ENCODE assay signal across 24 cellular contexts in the genomic region with DNA sequence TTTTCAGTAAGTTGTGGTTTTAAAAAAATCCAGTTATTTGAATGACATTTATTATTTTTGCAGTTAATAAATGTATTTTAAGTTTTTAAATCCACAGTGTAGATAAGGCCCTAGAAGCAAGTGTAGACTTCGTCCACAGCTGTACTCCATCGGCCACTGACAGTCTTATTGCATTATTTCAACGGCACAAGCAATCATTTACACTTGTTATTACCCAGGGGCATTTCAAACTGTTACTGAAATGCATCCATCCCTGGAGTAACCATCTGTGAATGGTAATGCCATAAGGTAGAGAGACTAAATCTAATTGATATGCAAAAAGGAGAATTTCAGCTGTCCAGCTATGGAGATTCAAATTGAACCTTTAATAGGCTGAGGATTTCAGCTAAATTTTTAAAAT. TPM values are rescaled to one million over a fixed set of nuclear protein-coding genes. Genes with fewer than 3 reads are reported as not detected.
DNase-seq lines count a peak whose midpoint lies in the region; ATAC-seq, FAIRE-seq and TF ChIP-seq lines count a peak whose summit lies in the region.
"Had no signal": no experiment of that assay in that cellular context is flagged by ENCODE, and none has a peak within 500 bp of the region (broad histone marks: within the 10 kb centered on the region; RNA-seq: fewer than 3 reads in every experiment).

No MANE protein-coding gene starts in this region.

- no peak for TF ChIP-seq EP300 in K562 (IDR thresholded peaks at IDR 0.05; ENCODE audit: low read length)

- H3K4me2 ChIP-seq in K562 (ENCODE audit: insufficient read depth, low read length): no peak overlapping the region
- H3K4me2 ChIP-seq in MM.1S (ENCODE audit: low read depth, low read length): no peak overlapping the region

- ATAC-seq in K562 (no peak), HG02610 (IDR thresholded peaks at IDR 0.05; ENCODE audit: unreplicated experiment) (no peak), HG02798 (IDR thresholded peaks at IDR 0.05; ENCODE audit: poor library complexity, unreplicated experiment) (no peak)
- ATAC-seq: T-helper 17 cell had no signal

- H2AFZ ChIP-seq in K562 (ENCODE audit: low read depth, low read length): no peak overlapping the region
- no peak overlapping the region for H2AFZ ChIP-seq in MM.1S (ENCODE audit: low read length)

- H3K36me3 ChIP-seq in K562 (ENCODE audit: control insufficient read depth, insufficient read depth, low read length) (no peaks in the 10 kb centered on the region), MM.1S (replicated peaks; ENCODE audit: insufficient read depth, low read length) (no peaks in the 10 kb centered on the region)

- WGBS in K562 (ENCODE audit: insufficient coverage, low coverage, missing lambda C conversion rate): 73% methylated on average over 3 of the region's 3 CpGs

- H3K79me2 ChIP-seq in K562 (ENCODE audit: control insufficient read depth, insufficient read depth, low read length) (no peaks in the 10 kb centered on the region), MM.1S (ENCODE audit: low read length) (no peaks in the 10 kb centered on the region)

- DNase-seq in D721Med (ENCODE audit: insufficient read length, low spot score) (no peak), NCI-H1694 treated with DMSO at 0.1 percent for 48 hours (lab: John Stamatoyannopoulos, UW) (peak; percentile 96), NCI-H526 treated with DMSO at 0.1 percent for 48 hours (lab: John Stamatoyannopoulos, UW) (peak; percentile 32), K562 (ENCODE audit: extremely low read depth in 1 of 4, low spot score in 3 of 4) (no peak), NCI-H345 (lab: John Stamatoyannopoulos, UW) (no peak), MM.1S (no peak)
- DNase-seq: AML-193, DND-41, HCEC 1CT, IMR-90, Kasumi-1, MG63, NCI-H1092 treated with DMSO at 0.1 percent for 48 hours, NCI-H2107, NCI-H226, NCI-H774, SHP77, T-helper 17 cell had no signal

- TF ChIP-seq POLR2A in K562 (conservative IDR thresholded peaks at IDR 0.05): no peak

- H3K9me3 ChIP-seq in K562 (replicated peaks; ENCODE audit: control insufficient read depth, insufficient read depth, low read depth, low read length): no peaks in the 10 kb centered on the region
- no peaks in the 10 kb centered on the region for H3K9me3 ChIP-seq in MM.1S (replicated peaks; ENCODE audit: insufficient read depth, low read length)
- H3K9me3 ChIP-seq: MG63 had no signal

- H3F3A ChIP-seq in MM.1S (ENCODE audit: insufficient read depth, low read length): no peaks in the 10 kb centered on the region

- peak; percentile 38 for FAIRE-seq in D721Med (lab: Jason Lieb, UNC)
- peak; percentile 6 for FAIRE-seq in K562 (lab: Jason Lieb, UNC)
- FAIRE-seq: G401.6 had no signal

- H3K4me3 ChIP-seq in K562 (no peak overlapping the region), MM.1S (ENCODE audit: low read length) (no peak overlapping the region)
- H3K4me3 ChIP-seq: MG63 had no signal

- intact Hi-C loops in K562 (cut with micrococcal nuclease): no loop called here

- no peaks in the 10 kb centered on the region for H3K9me1 ChIP-seq in K562 (ENCODE audit: control insufficient read depth, insufficient read depth, low read length)

- no TSS peak for BruUV-seq in K562 (replicated peaks; lab: Mats Ljungman, UMichigan)

- TF ChIP-seq RAD21 in K562 (CRISPR knock-in tag; conservative IDR thresholded peaks at IDR 0.05 in 1 of 2, IDR thresholded peaks at IDR 0.05 in 1 of 2): no peak

- H4K20me1 ChIP-seq in K562 (replicated peaks; ENCODE audit: control insufficient read depth, insufficient read depth, low read length) (no peaks in the 10 kb centered on the region), MM.1S (ENCODE audit: insufficient read depth, low read length) (no peaks in the 10 kb centered on the region)

- in situ Hi-C loops in K562 (cut with MboI): no loop called here

- no peak overlapping the region for H3K9ac ChIP-seq in K562 (ENCODE audit: insufficient read depth in 1 of 2, low read depth in 2 of 2, low read length in 2 of 2)
- no peak overlapping the region for H3K9ac ChIP-seq in MM.1S (ENCODE audit: low read length)

- CTCF ChIA-PET in K562 (lab: Yijun Ruan, JAX; ENCODE audit: low intra/inter-chr PET ratio): no interaction called here

- H3K27me3 ChIP-seq in K562 (ENCODE audit: control insufficient read depth in 2 of 2, insufficient read depth in 2 of 2, low read length in 2 of 2) (no peaks in the 10 kb centered on the region), MM.1S (replicated peaks; ENCODE audit: insufficient read depth, low read length) (no peaks in the 10 kb centered on the region)
- H3K27me3 ChIP-seq: MG63 had no signal

- H3K9me2 ChIP-seq in MM.1S (replicated peaks; ENCODE audit: insufficient read depth, low read length): no peaks in the 10 kb centered on the region

- TF ChIP-seq CTCF in D721Med (IDR thresholded peaks at IDR 0.05; ENCODE audit: insufficient read depth, missing control alignments): no peak
- no peak for TF ChIP-seq CTCF in K562 (IDR thresholded peaks at IDR 0.05 in 2 of 3, conservative IDR thresholded peaks at IDR 0.05 in 1 of 3; ENCODE audit: insufficient read depth in 2 of 3, low read depth in 1 of 3, low read length in 3 of 3)
- TF ChIP-seq CTCF in MM.1S (IDR thresholded peaks at IDR 0.05; ENCODE audit: low read length): no peak

- H3K27ac ChIP-seq in K562 (ENCODE audit: extremely low read depth, low read depth, low read length) (no peak overlapping the region), MM.1S (ENCODE audit: low read length) (no peak overlapping the region)
- H3K27ac ChIP-seq: 22Rv1, C4-2B, HL-60 had no signal

- POLR2A ChIA-PET in K562 (lab: Yijun Ruan, JAX): interaction anchor here (2.1 kb wide), 1 partner anchor 8 kb away, joined by 6 read pairs; no protein-coding TSS in a partner anchor

- H3K4me1 ChIP-seq in K562 (replicated peaks in 1 of 2; ENCODE audit: control insufficient read depth in 2 of 2, insufficient read depth in 2 of 2, low read length in 2 of 2) (peaks cover 0 to 10% of the 10 kb centered on the region in 2 experiments; a peak in 3 of 5 replicates), MM.1S (ENCODE audit: low read length) (no peaks in the 10 kb centered on the region)

TF ChIP-seq in K562, 482 proteins besides CTCF, POLR2A, EP300 and RAD21 (continues in another document):
- no peak for TF ChIP-seq IFI16 (CRISPR knock-in tag; IDR thresholded peaks at IDR 0.05)
- TF ChIP-seq CBFA2T3 (IDR thresholded peaks at IDR 0.05): no peak
- TF ChIP-seq, protein P1, sequence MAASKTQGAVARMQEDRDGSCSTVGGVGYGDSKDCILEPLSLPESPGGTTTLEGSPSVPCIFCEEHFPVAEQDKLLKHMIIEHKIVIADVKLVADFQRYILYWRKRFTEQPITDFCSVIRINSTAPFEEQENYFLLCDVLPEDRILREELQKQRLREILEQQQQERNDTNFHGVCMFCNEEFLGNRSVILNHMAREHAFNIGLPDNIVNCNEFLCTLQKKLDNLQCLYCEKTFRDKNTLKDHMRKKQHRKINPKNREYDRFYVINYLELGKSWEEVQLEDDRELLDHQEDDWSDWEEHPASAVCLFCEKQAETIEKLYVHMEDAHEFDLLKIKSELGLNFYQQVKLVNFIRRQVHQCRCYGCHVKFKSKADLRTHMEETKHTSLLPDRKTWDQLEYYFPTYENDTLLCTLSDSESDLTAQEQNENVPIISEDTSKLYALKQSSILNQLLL (CRISPR knock-in tag; IDR thresholded peaks at IDR 0.05; ENCODE audit: borderline replicate concordance): no peak
- TF ChIP-seq, protein P2, sequence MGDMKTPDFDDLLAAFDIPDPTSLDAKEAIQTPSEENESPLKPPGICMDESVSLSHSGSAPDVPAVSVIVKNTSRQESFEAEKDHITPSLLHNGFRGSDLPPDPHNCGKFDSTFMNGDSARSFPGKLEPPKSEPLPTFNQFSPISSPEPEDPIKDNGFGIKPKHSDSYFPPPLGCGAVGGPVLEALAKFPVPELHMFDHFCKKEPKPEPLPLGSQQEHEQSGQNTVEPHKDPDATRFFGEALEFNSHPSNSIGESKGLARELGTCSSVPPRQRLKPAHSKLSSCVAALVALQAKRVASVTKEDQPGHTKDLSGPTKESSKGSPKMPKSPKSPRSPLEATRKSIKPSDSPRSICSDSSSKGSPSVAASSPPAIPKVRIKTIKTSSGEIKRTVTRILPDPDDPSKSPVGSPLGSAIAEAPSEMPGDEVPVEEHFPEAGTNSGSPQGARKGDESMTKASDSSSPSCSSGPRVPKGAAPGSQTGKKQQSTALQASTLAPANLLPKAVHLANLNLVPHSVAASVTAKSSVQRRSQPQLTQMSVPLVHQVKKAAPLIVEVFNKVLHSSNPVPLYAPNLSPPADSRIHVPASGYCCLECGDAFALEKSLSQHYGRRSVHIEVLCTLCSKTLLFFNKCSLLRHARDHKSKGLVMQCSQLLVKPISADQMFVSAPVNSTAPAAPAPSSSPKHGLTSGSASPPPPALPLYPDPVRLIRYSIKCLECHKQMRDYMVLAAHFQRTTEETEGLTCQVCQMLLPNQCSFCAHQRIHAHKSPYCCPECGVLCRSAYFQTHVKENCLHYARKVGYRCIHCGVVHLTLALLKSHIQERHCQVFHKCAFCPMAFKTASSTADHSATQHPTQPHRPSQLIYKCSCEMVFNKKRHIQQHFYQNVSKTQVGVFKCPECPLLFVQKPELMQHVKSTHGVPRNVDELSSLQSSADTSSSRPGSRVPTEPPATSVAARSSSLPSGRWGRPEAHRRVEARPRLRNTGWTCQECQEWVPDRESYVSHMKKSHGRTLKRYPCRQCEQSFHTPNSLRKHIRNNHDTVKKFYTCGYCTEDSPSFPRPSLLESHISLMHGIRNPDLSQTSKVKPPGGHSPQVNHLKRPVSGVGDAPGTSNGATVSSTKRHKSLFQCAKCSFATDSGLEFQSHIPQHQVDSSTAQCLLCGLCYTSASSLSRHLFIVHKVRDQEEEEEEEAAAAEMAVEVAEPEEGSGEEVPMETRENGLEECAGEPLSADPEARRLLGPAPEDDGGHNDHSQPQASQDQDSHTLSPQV (IDR thresholded peaks at IDR 0.05): no peak
- TF ChIP-seq HIVEP1 (CRISPR knock-in tag; IDR thresholded peaks at IDR 0.05): no peak

RNA-seq across cellular contexts. Expression of a gene that starts 48.4 kb away (rescaled TPM):
- total RNA-seq in K562 (2011; cell fraction: chromatin; rRNA removed; ENCODE audit: low replicate concordance): 21.9 and 35.1 TPM in 2 replicates
- 13.2 and 13.5 TPM in 2 replicates for total RNA-seq in K562 (2011; cell fraction: nucleolus; rRNA removed)
- total RNA-seq in K562 (2011; cell fraction: nucleoplasm; rRNA removed): 26.3 and 35.4 TPM in 2 replicates
- total RNA-seq in K562 (2014; rRNA removed): 12.5 and 14.1 TPM in 2 replicates
- 11.6 and 11.9 TPM in 2 replicates for total RNA-seq in K562 (2014; rRNA removed; fragmentation: Illumina TruSeq; extraction: Trizol)
- total RNA-seq in K562 (2015; rRNA removed; fragmentation: Illumina TruSeq; extraction: Trizol): 13.8 and 14.1 TPM in 2 replicates
- total RNA-seq in K562 (2021): 21.1 and 23.2 TPM in 2 replicates
- polyA plus RNA-seq in K562 (2011; rRNA removed): 10.4 and 13.7 TPM in 2 replicates
- polyA plus RNA-seq in K562 (2011; cell fraction: cytosol; rRNA removed): 7.8 and 8.1 TPM in 2 replicates
- 25.6 and 29.5 TPM in 2 replicates for polyA plus RNA-seq in K562 (2011; cell fraction: nucleus; rRNA removed)
- polyA plus RNA-seq in K562 (2012): 17.2 and 19.2 TPM in 2 replicates
- 16.7 and 17.8 TPM in 2 replicates for polyA plus RNA-seq in K562 (2014; fragmentation: Illumina TruSeq; extraction: Trizol)
- 1 to 10 TPM; 3.5 to 3.7 TPM for polyA plus RNA-seq in K562 (2014; fragmentation: Nextera tagmentation; extraction: Ambion mirVana)
- polyA plus RNA-seq in K562 (2014; rRNA removed): 14.7 and 16.1 TPM in 2 replicates
- 11.3 and 19.4 TPM in 2 replicates for polyA minus RNA-seq in K562 (2011; rRNA and poly(A)+ RNA removed)
- 4.0 and 7.3 TPM in 2 replicates for polyA minus RNA-seq in K562 (2011; cell fraction: cytosol; rRNA and poly(A)+ RNA removed)
- 14.4 and 24.0 TPM in 2 replicates for polyA minus RNA-seq in K562 (2011; cell fraction: nucleus; rRNA and poly(A)+ RNA removed)

Comparison
In these comparisons a context has a peak if more than half of its experiments do, and no peak if none do; other contexts are left out.
1. DNase-seq: peak in NCI-H1694 treated with DMSO at 0.1 percent for 48 hours (single experiment) and NCI-H526 treated with DMSO at 0.1 percent for 48 hours (single experiment); none in D721Med (single experiment), K562 (0 of 4), NCI-H345 (single experiment) and MM.1S (single experiment).